In genomic region chr17:9244066-9245052, GRCh38 we compare ENCODE assay signal across 12 cellular contexts.
DNase-seq lines count a peak whose midpoint lies in the region; ATAC-seq and TF ChIP-seq lines count a peak whose summit lies in the region.
"Had no signal": no experiment of that assay in that cellular context is flagged by ENCODE, and none has a peak within 500 bp of the region (broad histone marks: within the 10 kb centered on the region; RNA-seq: fewer than 3 reads in every experiment).

No MANE protein-coding gene starts in this region.

- dilution Hi-C loops in IMR-90 (cut with HindIII; ENCODE audit: low sequenced_read_pairs, unreplicated experiment) = no loop called here

- peaks cover 9% of the 10 kb centered on the region for H3K27me3 Mint-ChIP-seq in GM23338 (ENCODE audit: insufficient read depth, low read depth, poor library complexity)
- H3K27me3 Mint-ChIP-seq: activated CD8-positive, alpha-beta T cell treated with anti-CD3 and anti-CD28 coated beads for 36 hours; activated naive CD8-positive, alpha-beta T cell treated with anti-CD3 and anti-CD28 coated beads for 36 hours had no signal

- intact Hi-C loops in IMR-90 (cut with micrococcal nuclease) (no loop called here), lower lobe of right lung (cut with DNase I) (no loop called here)

- TF ChIP-seq CTCF in IMR-90 (conservative IDR thresholded peaks at IDR 0.05; ENCODE audit: low read depth, low read length) (no peak), lower lobe of right lung (IDR thresholded peaks at IDR 0.05) (no peak), tibial nerve (IDR thresholded peaks at IDR 0.05) (no peak), GM23338 (conservative IDR thresholded peaks at IDR 0.05; ENCODE audit: low read depth in 2 of 2) (no peak)

- no peak for TF ChIP-seq EP300 in tibial nerve (IDR thresholded peaks at IDR 0.05)

- H3K56ac ChIP-seq in IMR-90 (ENCODE audit: extremely low read depth, insufficient read depth, low read length) = no peak overlapping the region

- peak overlapping the region in 1 of 2 experiments; percentile 12; a peak in 1 of 4 replicates for H4K8ac ChIP-seq in IMR-90 (ENCODE audit: low read depth in 2 of 2, low read length in 2 of 2)

- H3K9me1 ChIP-seq in IMR-90 (ENCODE audit: insufficient read depth, low read length) = peaks cover 10% of the 10 kb centered on the region

- H3K9me3 ChIP-seq in IMR-90 (ENCODE audit: control insufficient read depth, insufficient read depth, low read length) (no peaks in the 10 kb centered on the region), lower lobe of right lung (no peaks in the 10 kb centered on the region), tibial nerve (no peaks in the 10 kb centered on the region)

- H4K5ac ChIP-seq in IMR-90 (ENCODE audit: low read depth, low read length) = peak overlapping the region; percentile 13; the same call in 1 of the 2 replicates

- H2AFZ ChIP-seq in IMR-90 (replicated peaks; ENCODE audit: low read length, poor library complexity) (no peak overlapping the region), GM23338 (no peak overlapping the region)

- H4K20me1 ChIP-seq in IMR-90 (ENCODE audit: insufficient read depth, low read length) (no peaks in the 10 kb centered on the region; the same call in 1 of the 2 replicates), GM23338 (replicated peaks; ENCODE audit: insufficient read depth) (no peaks in the 10 kb centered on the region)

- DNase-seq in IMR-90 (peak; percentile 88), lower lobe of right lung (no peak), tibial nerve (ENCODE audit: low spot score in 2 of 2) (no peak), GM23338 (ENCODE audit: low spot score) (no peak)
- no peak for DNase-seq in stimulated activated naive CD8-positive, alpha-beta T cell treated with anti-CD3 and anti-CD28 coated beads, Interleukin-15, Interleukin-2, amounts not matched to agents 100 U/mL and 50 U/mL, for 24 hours
- DNase-seq: activated CD8-positive, alpha-beta T cell treated with anti-CD3 and anti-CD28 coated beads for 36 hours; activated naive CD8-positive, alpha-beta T cell treated with anti-CD3 and anti-CD28 coated beads for 36 hours; islet precursor cell; NCI-H1048; occipital lobe had no signal

- no peaks in the 10 kb centered on the region for H3F3A ChIP-seq in GM23338 (replicated peaks; ENCODE audit: low read depth)

- no peaks in the 10 kb centered on the region for H3K27me3 ChIP-seq in IMR-90 (ENCODE audit: control insufficient read depth, insufficient read depth, low read length)
- H3K27me3 ChIP-seq in lower lobe of right lung (ENCODE audit: low read depth) = no peaks in the 10 kb centered on the region
- no peaks in the 10 kb centered on the region for H3K27me3 ChIP-seq in tibial nerve
- H3K27me3 ChIP-seq in GM23338 (ENCODE audit: insufficient read depth) = peaks cover 3% of the 10 kb centered on the region; the same call in 1 of the 2 replicates

- H3K4me2 ChIP-seq in IMR-90 (ENCODE audit: low read depth, low read length) = peak overlapping the region; percentile 24; the same call in 1 of the 2 replicates
- no peak overlapping the region for H3K4me2 ChIP-seq in GM23338

- no peak overlapping the region; the same call in 1 of the 2 replicates for H3K14ac ChIP-seq in IMR-90 (replicated peaks; ENCODE audit: low read depth, low read length)

- H3K36me3 Mint-ChIP-seq in GM23338 (ENCODE audit: low read depth) = no peaks in the 10 kb centered on the region
- H3K36me3 Mint-ChIP-seq: activated naive CD8-positive, alpha-beta T cell treated with anti-CD3 and anti-CD28 coated beads for 36 hours had no signal

- H2AK5ac ChIP-seq in IMR-90 (ENCODE audit: low read depth, low read length) = peak overlapping the region; percentile 33; the same call in 1 of the 2 replicates

- TF ChIP-seq RAD21 in IMR-90 (IDR thresholded peaks at IDR 0.05; ENCODE audit: low read length) = no peak

- peak overlapping the region; percentile 54; the same call in 1 of the 2 replicates for H2BK20ac ChIP-seq in IMR-90 (ENCODE audit: low read depth, low read length)

- no peak overlapping the region for H2AK9ac ChIP-seq in IMR-90 (replicated peaks; ENCODE audit: low read depth, low read length, poor library complexity)

- H3K18ac ChIP-seq in IMR-90 (ENCODE audit: low read depth, low read length) = peak overlapping the region; percentile 17; the same call in 1 of the 2 replicates

- no peak overlapping the region for H3K23ac ChIP-seq in IMR-90 (ENCODE audit: low read depth, low read length)

- H3K4me3 Mint-ChIP-seq in GM23338 = no peak overlapping the region
- H3K4me3 Mint-ChIP-seq: activated CD8-positive, alpha-beta T cell treated with anti-CD3 and anti-CD28 coated beads for 36 hours; activated naive CD8-positive, alpha-beta T cell treated with anti-CD3 and anti-CD28 coated beads for 36 hours had no signal

- no peaks in the 10 kb centered on the region for H3K79me1 ChIP-seq in IMR-90 (ENCODE audit: low read depth in 1 of 2, low read length in 2 of 2)

- H3K4me1 Mint-ChIP-seq in GM23338 = peaks cover 41% of the 10 kb centered on the region

- POLR2A ChIA-PET in IMR-90 (lab: Charles Lee; ENCODE audit: unreplicated experiment) = no interaction called here

- in situ Hi-C loops in IMR-90 (cut with MboI; ENCODE audit: low sequenced_read_pairs) = no loop called here

- TF ChIP-seq POLR2A in IMR-90 (IDR thresholded peaks at IDR 0.05; ENCODE audit: low read depth, low read length) (no peak), tibial nerve (IDR thresholded peaks at IDR 0.05) (no peak)

- H2BK5ac ChIP-seq in IMR-90 (ENCODE audit: low read depth, low read length, poor library complexity, severe bottlenecking) = no peak overlapping the region

- H3K4ac ChIP-seq in IMR-90 (ENCODE audit: low read depth, low read length) = peak overlapping the region; percentile 53

- no peak overlapping the region; the same call in 1 of the 2 replicates for H3K27ac Mint-ChIP-seq in GM23338
- H3K27ac Mint-ChIP-seq: activated CD8-positive, alpha-beta T cell treated with anti-CD3 and anti-CD28 coated beads for 36 hours; activated naive CD8-positive, alpha-beta T cell treated with anti-CD3 and anti-CD28 coated beads for 36 hours had no signal

- no peak overlapping the region; the same call in 1 of the 2 replicates for H3K9ac ChIP-seq in IMR-90 (ENCODE audit: low read depth, low read length)

- no peaks in the 10 kb centered on the region; the same call in 1 of the 2 replicates for H3K36me3 ChIP-seq in IMR-90 (ENCODE audit: control insufficient read depth, insufficient read depth, low read length)
- no peaks in the 10 kb centered on the region for H3K36me3 ChIP-seq in lower lobe of right lung
- H3K36me3 ChIP-seq in tibial nerve = peaks cover 0 to 11% (median 0%) of the 10 kb centered on the region in 3 donors
- no peaks in the 10 kb centered on the region for H3K36me3 ChIP-seq in GM23338 (ENCODE audit: insufficient read depth)

- no TSS peak for BruUV-seq in IMR-90 (replicated peaks; lab: Mats Ljungman, UMichigan)

- H3K4me3 ChIP-seq in IMR-90 (ENCODE audit: insufficient read depth, low read depth, low read length) (no peak overlapping the region), lower lobe of right lung (no peak overlapping the region), tibial nerve (no peak overlapping the region), GM23338 (no peak overlapping the region)

- H3K27ac ChIP-seq in IMR-90 (ENCODE audit: insufficient read depth, low read length) (peak overlapping the region; percentile 65; the same call in 1 of the 2 replicates), cingulate gyrus (ENCODE audit: low read depth, low read length) (peak overlapping the region; percentile 60), lower lobe of right lung (peak overlapping the region; percentile 56), tibial nerve (peak overlapping the region; percentile 22 to 97 (median 66)), GM23338 (ENCODE audit: low read depth) (no peak overlapping the region)

- no peaks in the 10 kb centered on the region for H3K9me2 ChIP-seq in GM23338 (ENCODE audit: insufficient read depth)

- H3K9me3 Mint-ChIP-seq in GM23338 = no peaks in the 10 kb centered on the region
- H3K9me3 Mint-ChIP-seq: activated CD8-positive, alpha-beta T cell treated with anti-CD3 and anti-CD28 coated beads for 36 hours; activated naive CD8-positive, alpha-beta T cell treated with anti-CD3 and anti-CD28 coated beads for 36 hours had no signal

- H3K79me2 ChIP-seq in GM23338 (replicated peaks; ENCODE audit: insufficient read depth) = no peaks in the 10 kb centered on the region

- CTCF ChIA-PET in IMR-90 (lab: Yijun Ruan, JAX) = interaction anchor here (0.5 kb wide), 1 partner anchor 49 kb away, joined by 3 read pairs; no protein-coding TSS in a partner anchor

- H2BK15ac ChIP-seq in IMR-90 (ENCODE audit: low read depth, low read length) = no peak overlapping the region; the same call in 2 of the 3 replicates

- peaks cover 25% of the 10 kb centered on the region for H3K4me1 ChIP-seq in IMR-90 (ENCODE audit: control insufficient read depth, insufficient read depth, low read length)
- peaks cover 33% of the 10 kb centered on the region for H3K4me1 ChIP-seq in lower lobe of right lung
- H3K4me1 ChIP-seq in tibial nerve = peaks cover 0 to 62% (median 26%) of the 10 kb centered on the region in 4 donors
- peaks cover 15% of the 10 kb centered on the region for H3K4me1 ChIP-seq in GM23338 (ENCODE audit: insufficient read depth)

- H4K91ac ChIP-seq in IMR-90 (ENCODE audit: insufficient read depth, low read depth, low read length) = peak overlapping the region; percentile 10

- 74% methylated on average over 6 of the region's 21 CpGs; no CpG with 5 or more reads in 1 of the 2 experiments for WGBS in IMR-90 (ENCODE audit: extremely low coverage in 2 of 2, insufficient read length in 1 of 2), 2 experiments
- 61 to 70% methylated on average over 18 to 21 of the region's 21 CpGs for WGBS in tibial nerve, 2 donors

- ATAC-seq in IMR-90 (ENCODE audit: low read depth) = peak; percentile 22
- no peak for ATAC-seq in lower lobe of right lung
- no peak for ATAC-seq in stimulated activated naive CD8-positive, alpha-beta T cell treated with anti-CD3 and anti-CD28 coated beads, Interleukin-15, Interleukin-2, amounts not matched to agents 100 U/mL and 50 U/mL, for 24 hours
- ATAC-seq in GM19467 (IDR thresholded peaks at IDR 0.05; ENCODE audit: unreplicated experiment) = no peak
- no peak for ATAC-seq in GM23338
- ATAC-seq: activated CD8-positive, alpha-beta T cell treated with anti-CD3 and anti-CD28 coated beads for 36 hours had no signal

- H2BK120ac ChIP-seq in IMR-90 (ENCODE audit: low read depth, low read length) = peak overlapping the region; percentile 43; the same call in 1 of the 2 replicates
